Comparison of ENCODE assay signal across 9 cellular contexts in genomic region chr12:113980537-113981337, GRCh38. TPM values are rescaled to one million over a fixed set of nuclear protein-coding genes. Genes with fewer than 3 reads are reported as not detected.
DNase-seq lines count a peak whose midpoint lies in the region; ATAC-seq and TF ChIP-seq lines count a peak whose summit lies in the region.
"Had no signal": no experiment of that assay in that cellular context is flagged by ENCODE, and none has a peak within 500 bp of the region (broad histone marks: within the 10 kb centered on the region; RNA-seq: fewer than 3 reads in every experiment).

No MANE protein-coding gene starts in this region.

- WGBS in upper lobe of left lung, 2 donors: 15 to 21% methylated on average over 12 of the region's 12 CpGs

- TF ChIP-seq CTCF in GM13977 (IDR thresholded peaks at IDR 0.05; ENCODE audit: extremely low read depth, insufficient read depth, missing control alignments) (peak; percentile 88), dorsolateral prefrontal cortex (IDR thresholded peaks at IDR 0.05 in 54 of 56, conservative IDR thresholded peaks at IDR 0.05 in 2 of 56; ENCODE audit: low read depth in 1 of 56, partially characterized antibody in 56 of 56) (peak; percentile 80 to 99 (median 95)), upper lobe of left lung (IDR thresholded peaks at IDR 0.05) (peak; percentile 64 to 85 (median 82))

- peak; percentile 71 for DNase-seq in AG20443 (ENCODE audit: low spot score)
- peak; percentile 45 for DNase-seq in GM13977 (ENCODE audit: low spot score)
- peak; percentile 47 to 86 (median 85) for DNase-seq in NCI-H1417 (lab: John Stamatoyannopoulos, UW)
- DNase-seq in SK-N-DZ (ENCODE audit: low spot score): peak; percentile 71
- peak in 7 of 10 donors; percentile 15 to 56 (median 27) for DNase-seq in dorsolateral prefrontal cortex
- peak; percentile 75 to 82 for DNase-seq in lung microvascular endothelial cell (ENCODE audit: low read depth in 2 of 2)
- peak in 1 of 2 donors; percentile 25 for DNase-seq in upper lobe of left lung
- DNase-seq in activated gamma-delta T cell (lab: John Stamatoyannopoulos, UW): no peak
- DNase-seq: naive B cell had no signal

- no peaks in the 10 kb centered on the region for H3K9me3 ChIP-seq in upper lobe of left lung

- intact Hi-C loops in dorsolateral prefrontal cortex (cut with DNase I): loop anchor here (2.0 to 10.0 kb wide), 4 partner anchors 184 to 657 kb away; no protein-coding TSS in a partner anchor

- in situ Hi-C loops in GM13977 (cut with MboI; ENCODE audit: low pct_unique_long_range_greater_than_20kb, low sequenced_read_pairs, unreplicated experiment): loop anchor here (25.0 kb wide), 1 partner anchor 532 kb away; no protein-coding TSS in a partner anchor

- peak in 1 of 2 donors; percentile 86 for ATAC-seq in upper lobe of left lung (ENCODE audit: low FRiP score in 2 of 2)

- H3K27ac ChIP-seq in dorsolateral prefrontal cortex: no peak overlapping the region
- H3K27ac ChIP-seq in upper lobe of left lung: no peak overlapping the region

- no peaks in the 10 kb centered on the region for H3K36me3 ChIP-seq in upper lobe of left lung

- no peak for TF ChIP-seq EP300 in upper lobe of left lung (IDR thresholded peaks at IDR 0.05)

- H3K4me3 ChIP-seq in dorsolateral prefrontal cortex (no peak overlapping the region), upper lobe of left lung (no peak overlapping the region)

- no peak for TF ChIP-seq POLR2A in upper lobe of left lung (IDR thresholded peaks at IDR 0.05)

- H3K27me3 ChIP-seq in dorsolateral prefrontal cortex (peaks cover 0 to 39% (median 14%) of the 10 kb centered on the region in 45 donors), upper lobe of left lung (no peaks in the 10 kb centered on the region)

- H3K4me1 ChIP-seq in upper lobe of left lung: no peaks in the 10 kb centered on the region

RNA-seq across cellular contexts. Expression of gene RBM19, which starts 14.6 kb away (rescaled TPM):
- 25.3 and 30.1 TPM in 2 replicates for polyA plus RNA-seq in SK-N-DZ (2014; cell fraction: cytosol; rRNA removed)
- polyA plus RNA-seq in SK-N-DZ (2014; cell fraction: nucleus; rRNA removed): 72.0 and 106 TPM in 2 replicates
- 10 to 100 TPM; 29.7 to 64.7 (median 41.5) TPM for total RNA-seq in dorsolateral prefrontal cortex
- total RNA-seq in lung microvascular endothelial cell: 9.4 and 13.5 TPM in 2 replicates
- total RNA-seq in upper lobe of left lung: 100 to 1,000 TPM in 1 of 6 donors, 10 to 100 TPM in 5; 25.5 to 131 (median 39.9) TPM
